26 cellular contexts compared by ENCODE assay signal in the genomic region with DNA sequence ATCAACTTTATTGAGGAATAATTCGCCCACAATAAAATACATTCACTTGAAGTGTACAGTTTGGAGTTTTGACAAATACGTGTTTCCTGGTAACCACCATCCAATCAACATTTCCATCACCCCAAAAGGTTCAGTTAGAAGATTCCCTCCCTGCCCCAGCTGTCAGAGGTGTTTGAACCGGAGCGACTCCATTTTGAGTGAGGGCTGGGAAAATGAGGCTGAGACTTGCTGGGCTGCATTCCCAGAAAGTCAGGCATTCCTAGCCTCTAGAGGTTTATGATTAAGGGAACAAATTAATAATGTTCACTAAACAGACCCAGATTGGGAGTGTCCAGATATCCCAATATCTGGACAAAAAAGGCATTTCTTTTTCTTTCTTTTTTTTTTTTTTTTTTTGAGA. TPM values are rescaled to one million over a fixed set of nuclear protein-coding genes. Genes with fewer than 3 reads are reported as not detected.
"Had no signal": no experiment of that assay in that cellular context is flagged by ENCODE, and none has a peak within 500 bp of the region (broad histone marks: within the 10 kb centered on the region; RNA-seq: fewer than 3 reads in every experiment).

No MANE protein-coding gene starts in this region.

- H3K4me1 Mint-ChIP-seq: memory B cell, naive B cell had no signal

- H3K27ac Mint-ChIP-seq: memory B cell; naive B cell; nephron progenitor cell; stimulated activated naive B cell treated with anti-CD40 and anti-IgM and Interleukin-4, amounts not matched to agents 10 μg/mL and 1 μg/mL and 100 μg/mL, for 72 hours; stimulated activated naive CD8-positive, alpha-beta T cell treated with anti-CD3 and anti-CD28 coated beads, Interleukin-15, Interleukin-2, amounts not matched to agents 100 ng/mL and 50 ng/mL, for 24 hours had no signal

- H3K4me3 Mint-ChIP-seq: effector memory CD8-positive, alpha-beta T cell; memory B cell; naive B cell; nephron progenitor cell; stimulated activated naive B cell treated with anti-CD40 and anti-IgM and Interleukin-4, amounts not matched to agents 10 μg/mL and 1 μg/mL and 100 μg/mL, for 72 hours; stimulated activated naive CD8-positive, alpha-beta T cell treated with anti-CD3 and anti-CD28 coated beads, Interleukin-15, Interleukin-2, amounts not matched to agents 100 ng/mL and 50 ng/mL, for 24 hours had no signal

- H3K36me3 ChIP-seq: esophagus squamous epithelium, prostate gland, right atrium auricular region, sigmoid colon, thoracic aorta, tibial nerve, vagina had no signal

- H3K27me3 ChIP-seq: right atrium auricular region, vagina had no signal

- H3K9me3 ChIP-seq: esophagus squamous epithelium, mucosa of descending colon, prostate gland, right atrium auricular region, sigmoid colon, thoracic aorta, tibial nerve, vagina had no signal

- H3K4me3 ChIP-seq: esophagus squamous epithelium, lung, mucosa of descending colon, prostate gland, right atrium auricular region, sigmoid colon, thoracic aorta, tibial nerve, vagina had no signal

- H3K4me1 ChIP-seq: prostate gland had no signal

- H3K36me3 Mint-ChIP-seq: memory B cell; naive B cell; stimulated activated naive B cell treated with anti-CD40 and anti-IgM and Interleukin-4, amounts not matched to agents 10 μg/mL and 1 μg/mL and 100 μg/mL, for 72 hours had no signal

- H3K27ac ChIP-seq: esophagus squamous epithelium, prostate gland, right atrium auricular region, sigmoid colon, thoracic aorta, tibial nerve, vagina had no signal

- ATAC-seq: effector memory CD8-positive, alpha-beta T cell; left lobe of liver; mucosa of descending colon; stimulated activated naive B cell treated with anti-CD40 and anti-IgM and Interleukin-4, amounts not matched to agents 10 μg/mL and 1 μg/mL and 100 μg/mL, for 72 hours had no signal

- FAIRE-seq: endometrium, frontal cortex, kidney had no signal

- H3K9me3 Mint-ChIP-seq: effector memory CD8-positive, alpha-beta T cell; memory B cell; naive B cell; nephron progenitor cell; stimulated activated naive B cell treated with anti-CD40 and anti-IgM and Interleukin-4, amounts not matched to agents 10 μg/mL and 1 μg/mL and 100 μg/mL, for 72 hours; stimulated activated naive CD8-positive, alpha-beta T cell treated with anti-CD3 and anti-CD28 coated beads, Interleukin-15, Interleukin-2, amounts not matched to agents 100 ng/mL and 50 ng/mL, for 24 hours had no signal

- DNase-seq: cortex of kidney; effector memory CD8-positive, alpha-beta T cell; erythroblast; esophagus squamous epithelium; head of caudate nucleus; kidney; mucosa of descending colon; naive B cell; nephron progenitor cell; nucleus accumbens; sigmoid colon; stimulated activated CD4-positive, alpha-beta T cell treated with anti-CD3 and anti-CD28 coated beads, Interleukin-2, amount 100 ng/mL, for 24 hours; stimulated activated CD4-positive, alpha-beta T cell treated with anti-CD3 and anti-CD28 coated beads, Interleukin-4, amount 100 ng/mL, for 24 hours; stimulated activated naive B cell treated with anti-CD40 and anti-IgM and Interleukin-4, amounts not matched to agents 10 μg/mL and 1 μg/mL and 100 μg/mL, for 72 hours had no signal

RNA-seq across cellular contexts. Expression of a gene that starts 39.6 kb away (rescaled TPM):
- total RNA-seq: liver had no signal
